In genomic region chr2:10817413-10817812, GRCh38 we compare ENCODE assay signal across 12 cellular contexts. TPM values are rescaled to one million over a fixed set of nuclear protein-coding genes. Genes with fewer than 3 reads are reported as not detected.
A peak's percentile ranks its signal among the peaks of the same experiment; 100 is the strongest.
DNase-seq lines count a peak whose midpoint lies in the region; ATAC-seq and TF ChIP-seq lines count a peak whose summit lies in the region.
"Had no signal": no experiment of that assay in that cellular context is flagged by ENCODE, and none has a peak within 500 bp of the region (broad histone marks: within the 10 kb centered on the region; RNA-seq: fewer than 3 reads in every experiment).

No MANE protein-coding gene starts in this region.

- H3K9me3 ChIP-seq in PC-3 (ENCODE audit: low read length) = no peaks in the 10 kb centered on the region
- H3K9me3 ChIP-seq: adrenal gland, gastrocnemius medialis had no signal

- H3K27me3 ChIP-seq in PC-3 (ENCODE audit: low read length) = peaks cover 25% of the 10 kb centered on the region
- H3K27me3 ChIP-seq: adrenal gland had no signal

- BruUV-seq in PC-3 (replicated peaks; lab: Mats Ljungman, UMichigan) = no TSS peak

- H3K4me1 Mint-ChIP-seq in activated naive CD4-positive, alpha-beta T cell treated with anti-CD3 and anti-CD28 coated beads, Interleukin-2, amount 10 ng/mL, durations not matched to agents 7 days and 5 days = peaks cover 4% of the 10 kb centered on the region
- peaks cover 8% of the 10 kb centered on the region for H3K4me1 Mint-ChIP-seq in type B pancreatic cell (ENCODE audit: unreplicated experiment)
- no peaks in the 10 kb centered on the region for H3K4me1 Mint-ChIP-seq in activated naive CD4-positive, alpha-beta T cell treated with anti-CD3 and anti-CD28 coated beads for 36 hours (ENCODE audit: low read depth)

- H3K4me2 ChIP-seq in PC-3 (ENCODE audit: low read length) = no peak overlapping the region

- intact Hi-C loops in PC-3 (cut with micrococcal nuclease) = loop anchor here (10.0 kb wide), 1 partner anchor 103 kb away; no protein-coding TSS in a partner anchor
- intact Hi-C loops in activated naive CD4-positive, alpha-beta T cell treated with anti-CD3 and anti-CD28 coated beads for 36 hours (cut with micrococcal nuclease) = no loop called here

- no peak overlapping the region for H3K27ac Mint-ChIP-seq in activated naive CD4-positive, alpha-beta T cell treated with anti-CD3 and anti-CD28 coated beads, Interleukin-2, amount 10 ng/mL, durations not matched to agents 7 days and 5 days
- H3K27ac Mint-ChIP-seq in type B pancreatic cell = no peak overlapping the region
- no peak overlapping the region for H3K27ac Mint-ChIP-seq in activated naive CD4-positive, alpha-beta T cell treated with anti-CD3 and anti-CD28 coated beads for 36 hours

- no peaks in the 10 kb centered on the region for H3K9me2 ChIP-seq in PC-3 (replicated peaks; ENCODE audit: low read length)

- TF ChIP-seq CTCF in PC-3 (conservative IDR thresholded peaks at IDR 0.05; ENCODE audit: low read depth, low read length) (peak; percentile 61), fibroblast of pulmonary artery (IDR thresholded peaks at IDR 0.05; ENCODE audit: low read length, missing control alignments) (peak; percentile 34), type B pancreatic cell (conservative IDR thresholded peaks at IDR 0.05) (peak; percentile 66)

- H2AFZ ChIP-seq in PC-3 (ENCODE audit: low read length) = no peak overlapping the region

- peaks cover 4% of the 10 kb centered on the region for H3K4me1 ChIP-seq in PC-3 (ENCODE audit: insufficient read depth, low read length)

- peak; percentile 17 for DNase-seq in activated naive CD4-positive, alpha-beta T cell treated with Interleukin-2 at 50 U/mL for 16 hours
- DNase-seq in activated naive CD4-positive, alpha-beta T cell treated with anti-CD3 and anti-CD28 coated beads, Interleukin-2, amount 10 ng/mL, durations not matched to agents 7 days and 5 days = no peak
- DNase-seq in PC-3 (peak; percentile 51), fibroblast of pulmonary artery (ENCODE audit: low read depth) (no peak), type B pancreatic cell (ENCODE audit: extremely low spot score, unreplicated experiment) (no peak), epidermal melanocyte (ENCODE audit: insufficient read length, low spot score) (no peak)
- DNase-seq in activated naive CD4-positive, alpha-beta T cell treated with anti-CD3 and anti-CD28 coated beads for 36 hours = no peak
- DNase-seq: CD8-positive, alpha-beta memory T cell; gastrocnemius medialis; WERI-Rb-1 had no signal

- no peaks in the 10 kb centered on the region for H3F3A ChIP-seq in PC-3 (ENCODE audit: low read length, unreplicated experiment)

- H3K4me3 ChIP-seq in PC-3 (ENCODE audit: low read length) (no peak overlapping the region), fibroblast of pulmonary artery (replicated peaks; ENCODE audit: low read depth, low read length) (no peak overlapping the region)
- H3K4me3 ChIP-seq: adrenal gland, gastrocnemius medialis had no signal

- no peak overlapping the region for H3K4me3 Mint-ChIP-seq in activated naive CD4-positive, alpha-beta T cell treated with anti-CD3 and anti-CD28 coated beads, Interleukin-2, amount 10 ng/mL, durations not matched to agents 7 days and 5 days
- H3K4me3 Mint-ChIP-seq in type B pancreatic cell = no peak overlapping the region
- no peak overlapping the region for H3K4me3 Mint-ChIP-seq in activated naive CD4-positive, alpha-beta T cell treated with anti-CD3 and anti-CD28 coated beads for 36 hours

- H3K9me3 Mint-ChIP-seq in activated naive CD4-positive, alpha-beta T cell treated with anti-CD3 and anti-CD28 coated beads, Interleukin-2, amount 10 ng/mL, durations not matched to agents 7 days and 5 days = no peaks in the 10 kb centered on the region
- H3K9me3 Mint-ChIP-seq in type B pancreatic cell = no peaks in the 10 kb centered on the region
- no peaks in the 10 kb centered on the region for H3K9me3 Mint-ChIP-seq in activated naive CD4-positive, alpha-beta T cell treated with anti-CD3 and anti-CD28 coated beads for 36 hours
- H3K9me3 Mint-ChIP-seq: CD8-positive, alpha-beta memory T cell had no signal

- POLR2A ChIA-PET in PC-3 (lab: Charles Lee; ENCODE audit: unreplicated experiment) = no interaction called here

- no peaks in the 10 kb centered on the region for H3K36me3 ChIP-seq in PC-3 (ENCODE audit: low read depth, low read length)
- H3K36me3 ChIP-seq: adrenal gland, gastrocnemius medialis had no signal

- peak; percentile 16; the same call in 1 of the 2 replicates for ATAC-seq in PC-3
- ATAC-seq in HG03432 (IDR thresholded peaks at IDR 0.05; ENCODE audit: unreplicated experiment) = no peak
- ATAC-seq: gastrocnemius medialis had no signal

- peaks cover 1% of the 10 kb centered on the region; the same call in 1 of the 2 replicates for H3K79me2 ChIP-seq in PC-3 (ENCODE audit: low read length)

- H3K27me3 Mint-ChIP-seq in activated naive CD4-positive, alpha-beta T cell treated with anti-CD3 and anti-CD28 coated beads, Interleukin-2, amount 10 ng/mL, durations not matched to agents 7 days and 5 days = peaks cover 71% of the 10 kb centered on the region
- H3K27me3 Mint-ChIP-seq in type B pancreatic cell = peaks cover 26% of the 10 kb centered on the region
- H3K27me3 Mint-ChIP-seq in activated naive CD4-positive, alpha-beta T cell treated with anti-CD3 and anti-CD28 coated beads for 36 hours (ENCODE audit: low read depth) = no peaks in the 10 kb centered on the region

- H3K27ac ChIP-seq in PC-3 (ENCODE audit: low read length) = no peak overlapping the region
- H3K27ac ChIP-seq: adrenal gland, gastrocnemius medialis, WERI-Rb-1 had no signal

- no peaks in the 10 kb centered on the region for H4K20me1 ChIP-seq in PC-3 (ENCODE audit: low read length)

- H3K36me3 Mint-ChIP-seq in activated naive CD4-positive, alpha-beta T cell treated with anti-CD3 and anti-CD28 coated beads, Interleukin-2, amount 10 ng/mL, durations not matched to agents 7 days and 5 days = no peaks in the 10 kb centered on the region
- no peaks in the 10 kb centered on the region for H3K36me3 Mint-ChIP-seq in type B pancreatic cell
- H3K36me3 Mint-ChIP-seq in activated naive CD4-positive, alpha-beta T cell treated with anti-CD3 and anti-CD28 coated beads for 36 hours (ENCODE audit: low read depth) = no peaks in the 10 kb centered on the region
- H3K36me3 Mint-ChIP-seq: CD8-positive, alpha-beta memory T cell had no signal

- CTCF ChIA-PET in activated naive CD4-positive, alpha-beta T cell treated with anti-CD3 and anti-CD28 coated beads, Interleukin-2, amount 10 ng/mL, durations not matched to agents 7 days and 5 days (lab: Charles Lee) = interaction anchor here (0.9 to 1.1 kb wide), 2 partner anchors 13 to 315 kb away, joined by 3 read pairs; a partner anchor contains a TSS
- CTCF ChIA-PET in PC-3 (lab: Charles Lee) = interaction anchor here (0.6 kb wide), 1 partner anchor 8 kb away, joined by 4 read pairs; no protein-coding TSS in a partner anchor
- CTCF ChIA-PET in activated naive CD4-positive, alpha-beta T cell treated with anti-CD3 and anti-CD28 coated beads for 36 hours (lab: Charles Lee) = interaction anchor here (1.3 kb wide), 1 partner anchor 18 kb away, joined by 6 read pairs; no protein-coding TSS in a partner anchor

- H3K9ac ChIP-seq in PC-3 (ENCODE audit: low read length) = no peak overlapping the region

RNA-seq across cellular contexts. Expression of gene PDIA6, which starts 4.8 kb away (rescaled TPM):
- total RNA-seq in PC-3 (2014; rRNA removed) = 350 and 351 TPM in 2 replicates
- total RNA-seq in type B pancreatic cell (ENCODE audit: low replicate concordance) = 208 and 281 TPM in 2 replicates
- 100 to 1,000 TPM; 103 to 106 TPM for total RNA-seq in activated naive CD4-positive, alpha-beta T cell treated with anti-CD3 and anti-CD28 coated beads for 36 hours

Comparison
In these comparisons a context has a peak if more than half of its experiments do, and no peak if none do; other contexts are left out.
1. DNase-seq: peak in activated naive CD4-positive, alpha-beta T cell treated with Interleukin-2 at 50 U/mL for 16 hours (single experiment) and PC-3 (single experiment); none in activated naive CD4-positive, alpha-beta T cell treated with anti-CD3 and anti-CD28 coated beads, Interleukin-2, amount 10 ng/mL, durations not matched to agents 7 days and 5 days (single experiment), fibroblast of pulmonary artery (single experiment), type B pancreatic cell (single experiment), activated naive CD4-positive, alpha-beta T cell treated with anti-CD3 and anti-CD28 coated beads for 36 hours (single experiment) and epidermal melanocyte (single experiment).
2. Peak in every context shown above with its lines, with median percentiles within 50 percentile points of each other: CTCF ChIP-seq.